ENCODE assay signal across 3 cellular contexts in the genomic region with DNA sequence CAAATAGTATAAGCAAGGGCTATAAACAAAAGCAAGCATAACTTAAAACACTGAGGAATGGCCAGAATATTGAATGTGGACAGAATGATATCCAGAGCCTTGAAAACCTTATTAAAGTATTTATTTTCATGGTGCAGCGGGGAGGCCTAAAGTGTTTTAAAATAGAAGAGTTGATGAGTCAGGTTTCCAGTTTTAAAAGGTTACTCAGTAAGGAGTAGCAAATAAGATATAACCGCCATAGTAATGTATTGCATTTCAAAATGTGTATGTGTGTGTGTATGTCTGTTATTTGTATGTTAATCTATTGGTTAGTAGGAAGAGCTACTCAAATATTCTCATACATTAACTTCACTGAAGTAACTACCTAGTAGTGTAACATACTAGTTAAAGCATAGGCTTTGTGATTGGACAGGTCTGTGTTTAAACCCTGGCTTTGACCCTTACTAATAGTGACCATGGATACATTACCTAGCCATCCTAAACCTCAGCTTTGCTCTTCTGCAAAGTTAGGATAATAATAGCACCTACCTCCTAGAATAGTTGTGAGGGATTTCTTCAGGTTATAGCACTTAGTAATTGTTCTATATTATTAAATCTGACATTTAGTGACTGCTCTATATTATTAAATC.
TF ChIP-seq lines count a peak whose summit lies in the region.

No MANE protein-coding gene starts in this region.

TF ChIP-seq in SK-N-SH treated with all-trans-retinoic acid at 6 μM for 48 hours, 23 proteins besides CTCF, POLR2A, EP300 and RAD21 (continued from another document):
- TF ChIP-seq, protein P1, sequence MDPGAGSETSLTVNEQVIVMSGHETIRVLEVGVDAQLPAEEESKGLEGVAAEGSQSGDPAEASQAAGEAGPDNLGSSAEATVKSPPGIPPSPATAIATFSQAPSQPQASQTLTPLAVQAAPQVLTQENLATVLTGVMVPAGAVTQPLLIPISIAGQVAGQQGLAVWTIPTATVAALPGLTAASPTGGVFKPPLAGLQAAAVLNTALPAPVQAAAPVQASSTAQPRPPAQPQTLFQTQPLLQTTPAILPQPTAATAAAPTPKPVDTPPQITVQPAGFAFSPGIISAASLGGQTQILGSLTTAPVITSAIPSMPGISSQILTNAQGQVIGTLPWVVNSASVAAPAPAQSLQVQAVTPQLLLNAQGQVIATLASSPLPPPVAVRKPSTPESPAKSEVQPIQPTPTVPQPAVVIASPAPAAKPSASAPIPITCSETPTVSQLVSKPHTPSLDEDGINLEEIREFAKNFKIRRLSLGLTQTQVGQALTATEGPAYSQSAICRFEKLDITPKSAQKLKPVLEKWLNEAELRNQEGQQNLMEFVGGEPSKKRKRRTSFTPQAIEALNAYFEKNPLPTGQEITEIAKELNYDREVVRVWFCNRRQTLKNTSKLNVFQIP (CRISPR knock-in tag; IDR thresholded peaks at IDR 0.05; ENCODE audit: borderline replicate concordance, low read depth), result no peak
TF ChIP-seq in SK-N-SH treated with all-trans-retinoic acid at 6 μM for 48 hours: peak in this region for 0.

TF ChIP-seq in SK-N-SH, 30 proteins besides CTCF, POLR2A, EP300 and RAD21 (continued from another document):
- TF ChIP-seq RXRA (IDR thresholded peaks at IDR 0.05; ENCODE audit: borderline replicate concordance, low read depth) (no peak), GATA2 (CRISPR knock-in tag; IDR thresholded peaks at IDR 0.05) (no peak), FOXM1 (IDR thresholded peaks at IDR 0.05; ENCODE audit: low read depth) (no peak), FOSL2 (IDR thresholded peaks at IDR 0.05; ENCODE audit: borderline replicate concordance, low read depth) (no peak), FOXJ3 (CRISPR knock-in tag; IDR thresholded peaks at IDR 0.05) (no peak), YY1 (IDR thresholded peaks at IDR 0.05; ENCODE audit: low read depth) (no peak), CHD2 (IDR thresholded peaks at IDR 0.05; ENCODE audit: low read length, partially characterized antibody) (no peak), RCOR1 (IDR thresholded peaks at IDR 0.05; ENCODE audit: low read length) (no peak)
- TF ChIP-seq, protein P2, sequence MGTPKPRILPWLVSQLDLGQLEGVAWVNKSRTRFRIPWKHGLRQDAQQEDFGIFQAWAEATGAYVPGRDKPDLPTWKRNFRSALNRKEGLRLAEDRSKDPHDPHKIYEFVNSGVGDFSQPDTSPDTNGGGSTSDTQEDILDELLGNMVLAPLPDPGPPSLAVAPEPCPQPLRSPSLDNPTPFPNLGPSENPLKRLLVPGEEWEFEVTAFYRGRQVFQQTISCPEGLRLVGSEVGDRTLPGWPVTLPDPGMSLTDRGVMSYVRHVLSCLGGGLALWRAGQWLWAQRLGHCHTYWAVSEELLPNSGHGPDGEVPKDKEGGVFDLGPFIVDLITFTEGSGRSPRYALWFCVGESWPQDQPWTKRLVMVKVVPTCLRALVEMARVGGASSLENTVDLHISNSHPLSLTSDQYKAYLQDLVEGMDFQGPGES (IDR thresholded peaks at IDR 0.05; ENCODE audit: low read depth, low read length), result no peak
TF ChIP-seq in SK-N-SH: peak in this region for 0.

TF ChIP-seq in HCT116, 20 proteins besides CTCF, POLR2A, EP300 and RAD21 (continued from another document):
- TF ChIP-seq, protein P3, sequence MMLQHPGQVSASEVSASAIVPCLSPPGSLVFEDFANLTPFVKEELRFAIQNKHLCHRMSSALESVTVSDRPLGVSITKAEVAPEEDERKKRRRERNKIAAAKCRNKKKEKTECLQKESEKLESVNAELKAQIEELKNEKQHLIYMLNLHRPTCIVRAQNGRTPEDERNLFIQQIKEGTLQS (IDR thresholded peaks at IDR 0.05), result no peak
- TF ChIP-seq ELF1 (IDR thresholded peaks at IDR 0.05; ENCODE audit: borderline replicate concordance, low read depth), result no peak
- TF ChIP-seq FOSL1 (IDR thresholded peaks at IDR 0.05; ENCODE audit: low read depth), result no peak
- no peak for TF ChIP-seq SRF (IDR thresholded peaks at IDR 0.05; ENCODE audit: low read depth)
- TF ChIP-seq JUND (IDR thresholded peaks at IDR 0.05), result no peak
- no peak for TF ChIP-seq ZNF274 (IDR thresholded peaks at IDR 0.05; ENCODE audit: low read depth, low read length)
